9 cellular contexts compared by ENCODE assay signal in the genomic region with DNA sequence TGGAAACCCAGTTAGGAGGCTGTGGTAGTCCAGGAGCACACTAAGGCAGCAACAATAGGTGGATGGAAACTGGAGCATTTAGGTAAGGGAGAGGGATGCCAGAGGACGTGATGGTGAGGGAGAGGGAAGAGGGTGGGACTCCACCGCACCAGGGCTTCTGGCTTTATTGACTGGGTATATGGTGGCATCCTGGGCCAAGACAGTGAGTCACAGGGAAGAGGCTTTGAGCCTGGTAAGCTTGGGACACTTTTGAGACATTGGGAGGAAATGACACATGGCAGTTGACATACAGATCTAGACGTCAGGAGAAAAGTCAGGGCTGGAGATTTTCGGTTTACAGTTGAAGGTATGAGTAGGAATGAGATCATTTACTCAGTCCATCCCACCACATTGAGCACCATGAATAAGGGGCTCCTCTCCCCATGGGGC. TPM values are rescaled to one million over a fixed set of nuclear protein-coding genes. Genes with fewer than 3 reads are reported as not detected.
DNase-seq lines count a peak whose midpoint lies in the region; ATAC-seq, FAIRE-seq and TF ChIP-seq lines count a peak whose summit lies in the region.
"Had no signal": no experiment of that assay in that cellular context is flagged by ENCODE, and none has a peak within 500 bp of the region (broad histone marks: within the 10 kb centered on the region; RNA-seq: fewer than 3 reads in every experiment).

No MANE protein-coding gene starts in this region.

- H3K36me3 ChIP-seq in SJCRH30, result no peaks in the 10 kb centered on the region

- peak; percentile 95 for FAIRE-seq in H54 (lab: Jason Lieb, UNC)

- no peaks in the 10 kb centered on the region for H3K9me3 ChIP-seq in SJCRH30 (replicated peaks)

- H3K27ac ChIP-seq in SJCRH30, result peak overlapping the region; percentile 42; the same call in 1 of the 2 replicates

- no peak overlapping the region for H3K4me3 ChIP-seq in SJCRH30

- TF ChIP-seq POLR2A in H54 (IDR thresholded peaks at IDR 0.05; ENCODE audit: low read depth, low read length), result no peak

- peaks cover 12% of the 10 kb centered on the region for H3K4me1 ChIP-seq in SJCRH30

- no peaks in the 10 kb centered on the region for H3K27me3 ChIP-seq in SJCRH30

- ATAC-seq in GM19452 (IDR thresholded peaks at IDR 0.05; ENCODE audit: unreplicated experiment), result no peak

- peak; percentile 54 for DNase-seq in H54 (ENCODE audit: insufficient read length, low spot score)
- DNase-seq in SJCRH30, result no peak
- peak; percentile 54 for DNase-seq in dedifferentiated amniotic fluid mesenchymal stem cell (ENCODE audit: extremely low spot score)
- DNase-seq in stimulated activated CD8-positive, alpha-beta memory T cell treated with anti-CD3 and anti-CD28 coated beads, Interleukin-15, amount 100 ng/mL, for 48 hours (ENCODE audit: low read depth in 2 of 2), result peak; percentile 36 to 48
- DNase-seq in GM19240 (ENCODE audit: insufficient read length, low spot score), result no peak
- DNase-seq in germinal center (ENCODE audit: low spot score), result no peak
- DNase-seq in activated CD4-positive, CD25-positive, alpha-beta regulatory T cell treated with anti-CD3 and anti-CD28 coated beads, Interleukin-2, amount 50 U/mL, for 72 hours, result no peak
- DNase-seq: SHP77 treated with DMSO at 0.1 percent for 48 hours had no signal

RNA-seq across cellular contexts. Expression of a gene that starts 14.9 kb away (rescaled TPM):
- total RNA-seq in SJCRH30 (2014; rRNA removed; shearing (Covaris generic)), result 0.18 and 0.20 TPM in 2 replicates

Comparison
In these comparisons a context has a peak if more than half of its experiments do, and no peak if none do; other contexts are left out.
1. DNase-seq: peak in H54 (single experiment), dedifferentiated amniotic fluid mesenchymal stem cell (single experiment) and stimulated activated CD8-positive, alpha-beta memory T cell treated with anti-CD3 and anti-CD28 coated beads, Interleukin-15, amount 100 ng/mL, for 48 hours (2 of 2); none in SJCRH30 (0 of 2), GM19240 (single experiment), germinal center (single experiment) and activated CD4-positive, CD25-positive, alpha-beta regulatory T cell treated with anti-CD3 and anti-CD28 coated beads, Interleukin-2, amount 50 U/mL, for 72 hours (single experiment).